In the genomic region with DNA sequence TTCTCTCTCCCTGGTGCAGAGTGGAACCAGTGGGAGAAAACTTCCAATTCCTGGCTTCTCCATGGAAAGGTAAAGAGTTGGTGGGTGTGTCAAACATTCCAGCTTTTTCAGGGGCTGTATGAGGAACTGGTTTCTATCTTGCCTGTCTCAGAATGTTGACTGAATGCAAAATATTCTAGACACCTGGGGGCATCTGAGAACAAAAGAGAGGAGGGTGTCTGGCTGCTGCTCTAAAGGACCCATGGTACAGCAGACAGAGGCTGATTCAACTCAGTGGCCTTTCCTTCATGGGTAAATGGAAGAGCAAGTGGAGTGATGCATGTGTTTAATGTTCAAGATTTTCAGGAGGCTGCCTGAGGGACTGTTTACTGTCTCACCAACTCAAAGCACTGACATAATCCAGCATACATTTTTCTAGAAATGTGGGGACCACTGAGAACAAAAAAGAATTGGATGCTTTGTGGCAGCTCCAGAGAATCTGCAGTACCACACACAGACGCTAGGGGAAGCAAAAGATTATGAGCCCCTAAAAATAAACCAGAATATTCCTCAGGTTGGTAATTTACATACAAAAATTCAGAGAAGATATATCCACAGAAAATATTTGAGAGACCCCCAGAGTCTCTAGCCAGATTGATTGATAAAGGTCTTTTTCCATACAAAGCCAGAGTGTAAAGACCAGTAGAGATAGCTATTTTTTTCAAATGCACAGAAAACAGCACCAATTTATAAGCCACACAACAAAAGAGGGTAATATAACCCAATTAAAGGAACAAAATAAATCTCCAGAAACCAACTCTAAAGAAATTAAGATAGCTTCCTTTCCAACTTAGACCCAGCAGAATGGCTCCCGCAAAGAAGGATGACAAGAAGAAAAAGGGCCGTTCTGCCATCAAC, we compare ENCODE assay signal across 1 cellular context.
TF ChIP-seq lines count a peak whose summit lies in the region.

No MANE protein-coding gene starts in this region.

TF ChIP-seq in GM12878, 131 proteins besides CTCF, POLR2A, EP300 and RAD21 (continued from another document):
- TF ChIP-seq, protein P1, sequence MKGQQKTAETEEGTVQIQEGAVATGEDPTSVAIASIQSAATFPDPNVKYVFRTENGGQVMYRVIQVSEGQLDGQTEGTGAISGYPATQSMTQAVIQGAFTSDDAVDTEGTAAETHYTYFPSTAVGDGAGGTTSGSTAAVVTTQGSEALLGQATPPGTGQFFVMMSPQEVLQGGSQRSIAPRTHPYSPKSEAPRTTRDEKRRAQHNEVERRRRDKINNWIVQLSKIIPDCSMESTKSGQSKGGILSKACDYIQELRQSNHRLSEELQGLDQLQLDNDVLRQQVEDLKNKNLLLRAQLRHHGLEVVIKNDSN (IDR thresholded peaks at IDR 0.05; ENCODE audit: borderline replicate concordance, extremely low read length, insufficient read depth, low read depth, low read length) = no peak
- TF ChIP-seq CBFB (IDR thresholded peaks at IDR 0.05; ENCODE audit: low read depth) (no peak), STAT3 (IDR thresholded peaks at IDR 0.05; ENCODE audit: low read depth, low read length) (no peak), IKZF1 (conservative IDR thresholded peaks at IDR 0.05) (no peak), CREM (IDR thresholded peaks at IDR 0.05; ENCODE audit: low read depth) (no peak), HDAC2 (IDR thresholded peaks at IDR 0.05) (no peak), LARP7 (IDR thresholded peaks at IDR 0.05) (no peak)
- TF ChIP-seq, protein P2, sequence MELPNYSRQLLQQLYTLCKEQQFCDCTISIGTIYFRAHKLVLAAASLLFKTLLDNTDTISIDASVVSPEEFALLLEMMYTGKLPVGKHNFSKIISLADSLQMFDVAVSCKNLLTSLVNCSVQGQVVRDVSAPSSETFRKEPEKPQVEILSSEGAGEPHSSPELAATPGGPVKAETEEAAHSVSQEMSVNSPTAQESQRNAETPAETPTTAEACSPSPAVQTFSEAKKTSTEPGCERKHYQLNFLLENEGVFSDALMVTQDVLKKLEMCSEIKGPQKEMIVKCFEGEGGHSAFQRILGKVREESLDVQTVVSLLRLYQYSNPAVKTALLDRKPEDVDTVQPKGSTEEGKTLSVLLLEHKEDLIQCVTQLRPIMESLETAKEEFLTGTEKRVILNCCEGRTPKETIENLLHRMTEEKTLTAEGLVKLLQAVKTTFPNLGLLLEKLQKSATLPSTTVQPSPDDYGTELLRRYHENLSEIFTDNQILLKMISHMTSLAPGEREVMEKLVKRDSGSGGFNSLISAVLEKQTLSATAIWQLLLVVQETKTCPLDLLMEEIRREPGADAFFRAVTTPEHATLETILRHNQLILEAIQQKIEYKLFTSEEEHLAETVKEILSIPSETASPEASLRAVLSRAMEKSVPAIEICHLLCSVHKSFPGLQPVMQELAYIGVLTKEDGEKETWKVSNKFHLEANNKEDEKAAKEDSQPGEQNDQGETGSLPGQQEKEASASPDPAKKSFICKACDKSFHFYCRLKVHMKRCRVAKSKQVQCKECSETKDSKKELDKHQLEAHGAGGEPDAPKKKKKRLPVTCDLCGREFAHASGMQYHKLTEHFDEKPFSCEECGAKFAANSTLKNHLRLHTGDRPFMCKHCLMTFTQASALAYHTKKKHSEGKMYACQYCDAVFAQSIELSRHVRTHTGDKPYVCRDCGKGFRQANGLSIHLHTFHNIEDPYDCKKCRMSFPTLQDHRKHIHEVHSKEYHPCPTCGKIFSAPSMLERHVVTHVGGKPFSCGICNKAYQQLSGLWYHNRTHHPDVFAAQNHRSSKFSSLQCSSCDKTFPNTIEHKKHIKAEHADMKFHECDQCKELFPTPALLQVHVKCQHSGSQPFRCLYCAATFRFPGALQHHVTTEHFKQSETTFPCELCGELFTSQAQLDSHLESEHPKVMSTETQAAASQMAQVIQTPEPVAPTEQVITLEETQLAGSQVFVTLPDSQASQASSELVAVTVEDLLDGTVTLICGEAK (IDR thresholded peaks at IDR 0.05; ENCODE audit: borderline replicate concordance) = no peak
